Comparison of ENCODE assay signal across 21 cellular contexts in the genomic region with DNA sequence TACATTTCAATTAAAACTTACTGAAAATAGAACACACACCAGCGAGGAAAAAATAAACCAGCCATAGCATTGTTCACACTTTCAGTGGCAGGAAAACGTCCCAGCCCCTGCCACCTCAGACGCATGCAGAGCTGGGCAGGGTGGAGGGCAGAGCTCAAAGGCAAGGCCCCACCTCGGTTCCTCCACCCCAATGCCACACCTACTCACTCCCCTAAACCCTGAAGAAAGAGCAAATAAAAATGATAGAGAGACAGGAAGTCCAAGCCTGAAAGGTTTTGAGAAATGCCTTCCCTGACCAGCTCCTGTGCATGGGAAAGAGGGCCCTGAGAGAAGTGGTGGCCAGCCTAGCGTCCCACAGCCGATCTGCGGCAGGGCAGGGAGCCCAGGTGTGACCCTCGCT. TPM values are rescaled to one million over a fixed set of nuclear protein-coding genes. Genes with fewer than 3 reads are reported as not detected.
A peak's percentile ranks its signal among the peaks of the same experiment; 100 is the strongest.
DNase-seq lines count a peak whose midpoint lies in the region; ATAC-seq, FAIRE-seq and TF ChIP-seq lines count a peak whose summit lies in the region.
"Had no signal": no experiment of that assay in that cellular context is flagged by ENCODE, and none has a peak within 500 bp of the region (broad histone marks: within the 10 kb centered on the region; RNA-seq: fewer than 3 reads in every experiment).

No MANE protein-coding gene starts in this region.

- no peak overlapping the region for H2BK5ac ChIP-seq in H1 (ENCODE audit: low read depth, low read length)
- H2BK5ac ChIP-seq in neuronal stem cell (ENCODE audit: low read length): no peak overlapping the region

- H3K9ac ChIP-seq in mammary epithelial cell (ENCODE audit: insufficient read depth, low read length): no peak overlapping the region
- H3K9ac ChIP-seq in H1 (replicated peaks in 1 of 4; ENCODE audit: extremely low read depth in 1 of 4, low read depth in 3 of 4, low read length in 3 of 4): no peak overlapping the region
- H3K9ac ChIP-seq in neuronal stem cell (ENCODE audit: low read depth, low read length, poor library complexity): no peak overlapping the region

- BruUV-seq in mammary epithelial cell (replicated peaks; lab: Mats Ljungman, UMichigan): no TSS peak

- H3K27me3 ChIP-seq in mammary epithelial cell (ENCODE audit: insufficient read depth, low read length) (no peaks in the 10 kb centered on the region), breast epithelium (peaks cover 0 to 14% of the 10 kb centered on the region in 2 donors), H1 (replicated peaks in 1 of 4; ENCODE audit: control insufficient read depth in 3 of 4, extremely low read depth in 1 of 4, insufficient read depth in 3 of 4, low read length in 3 of 4) (peaks cover 0 to 5% (median under 1%) of the 10 kb centered on the region in 4 experiments; a peak in 2 of 7 replicates), neuronal stem cell (ENCODE audit: control insufficient read depth in 3 of 3, insufficient read depth in 3 of 3, low read depth in 1 of 3, low read length in 3 of 3) (peaks cover 0 to 16% (median 10%) of the 10 kb centered on the region in 3 experiments)

- H3K14ac ChIP-seq in H1 (ENCODE audit: insufficient read length) (no peak overlapping the region), neuronal stem cell (ENCODE audit: low read length) (no peak overlapping the region)

- no peak overlapping the region for H3K56ac ChIP-seq in H1 (replicated peaks; ENCODE audit: insufficient read length, low read depth, low read length)

- in situ Hi-C loops in mammary epithelial cell (cut with MboI; ENCODE audit: low sequenced_read_pairs in 2 of 2): loop anchor here in 1 of 2 donors (10.0 to 25.0 kb wide), 2 partner anchors 234 to 312 kb away; no protein-coding TSS in a partner anchor

- H3K79me1 ChIP-seq in H1 (ENCODE audit: low read depth, low read length): no peaks in the 10 kb centered on the region
- H3K79me1 ChIP-seq in neuronal stem cell (ENCODE audit: low read depth, low read length): no peaks in the 10 kb centered on the region

- H2BK120ac ChIP-seq in H1 (replicated peaks; ENCODE audit: low read depth, low read length): no peak overlapping the region
- H2BK120ac ChIP-seq in neuronal stem cell (ENCODE audit: low read depth, low read length): no peak overlapping the region

- ATAC-seq in left lobe of liver (no peak), GM18873 (IDR thresholded peaks at IDR 0.05; ENCODE audit: low FRiP score, unreplicated experiment) (no peak), HG03025 (IDR thresholded peaks at IDR 0.05; ENCODE audit: low FRiP score, unreplicated experiment) (no peak)

- WGBS in mammary epithelial cell (ENCODE audit: low coverage, missing lambda C conversion rate): 76% methylated on average over 8 of the region's 8 CpGs
- WGBS in H1 (ENCODE audit: extremely low coverage in 1 of 2, insufficient coverage in 1 of 2, insufficient read length in 1 of 2, insufficient replicate concordance in 2 of 2, low coverage in 1 of 2, low lambda C conversion rate in 2 of 2, missing lambda C conversion rate in 1 of 2), 2 experiments: 88% methylated on average over 8 of the region's 8 CpGs; no CpG with 5 or more reads in 1 of the 2 experiments
- WGBS in neuronal stem cell (ENCODE audit: extremely low coverage in 2 of 2, insufficient read length in 2 of 2, insufficient replicate concordance in 1 of 2), 2 donors: no CpG with 5 or more reads among the region's 8 CpGs

- no peak for FAIRE-seq in H1 (lab: Jason Lieb, UNC)
- FAIRE-seq: H54, HTR-8/SVneo had no signal

- no peak overlapping the region for H2BK20ac ChIP-seq in H1 (ENCODE audit: low read length)

- TF ChIP-seq EP300 in H1 (IDR thresholded peaks at IDR 0.05; ENCODE audit: borderline replicate concordance in 1 of 2, low read depth in 2 of 2, low read length in 2 of 2): no peak

- H3K18ac ChIP-seq in H1 (ENCODE audit: extremely low read depth, low read length) (no peak overlapping the region), neuronal stem cell (ENCODE audit: low read length) (no peak overlapping the region)

- H3K36me3 ChIP-seq in mammary epithelial cell (ENCODE audit: insufficient read depth, low read length): no peaks in the 10 kb centered on the region
- H3K36me3 ChIP-seq in breast epithelium: no peaks in the 10 kb centered on the region
- H3K36me3 ChIP-seq in H1 (ENCODE audit: control insufficient read depth in 2 of 4, insufficient read depth in 4 of 4, low read length in 3 of 4): no peaks in the 10 kb centered on the region
- H3K36me3 ChIP-seq in neuronal stem cell (replicated peaks in 1 of 2; ENCODE audit: control insufficient read depth in 2 of 2, insufficient read depth in 2 of 2, low read length in 2 of 2): no peaks in the 10 kb centered on the region

- no peak for DNase-seq in mammary epithelial cell
- DNase-seq in breast epithelium (ENCODE audit: low spot score in 2 of 2): no peak
- DNase-seq in H1 (ENCODE audit: low read depth in 1 of 2, low spot score in 2 of 2): no peak
- DNase-seq in neuronal stem cell (ENCODE audit: low spot score): no peak
- no peak for DNase-seq in left lobe of liver (ENCODE audit: low spot score)
- DNase-seq in central memory CD4-positive, alpha-beta T cell: no peak
- DNase-seq: DMS79, NCI-H1092 treated with DMSO at 0.1 percent for 48 hours, NCI-H2081, NCI-H2171 treated with DMSO at 0.1 percent for 48 hours, NCI-H446, NCI-H69, Right ventricle myocardium superior had no signal

- dilution Hi-C loops in mammary epithelial cell (cut with HindIII; ENCODE audit: low sequenced_read_pairs): loop anchor here (5.0 kb wide), 1 partner anchor 38 kb away; no protein-coding TSS in a partner anchor

- intact Hi-C loops in mammary epithelial cell (cut with micrococcal nuclease): loop anchor here (5.0 kb wide), 1 partner anchor 508 kb away; no protein-coding TSS in a partner anchor
- intact Hi-C loops in breast epithelium (cut with DNase I; ENCODE audit: low total_unique reads): no loop called here

- H2AK5ac ChIP-seq in H1 (ENCODE audit: low read depth, low read length) (no peak overlapping the region), neuronal stem cell (ENCODE audit: low read depth, low read length) (no peak overlapping the region)

- H2BK12ac ChIP-seq in H1 (ENCODE audit: low read depth, low read length) (no peak overlapping the region), neuronal stem cell (ENCODE audit: low read length) (no peak overlapping the region)

- no peak overlapping the region for H4K91ac ChIP-seq in H1 (replicated peaks; ENCODE audit: insufficient read length, low read length)
- no peak overlapping the region for H4K91ac ChIP-seq in neuronal stem cell (ENCODE audit: low read depth, low read length, poor library complexity)

- CTCF ChIA-PET in mammary epithelial cell (lab: Charles Lee; ENCODE audit: low non-redundant PET) (no interaction called here), H1 (lab: Charles Lee; ENCODE audit: partially characterized antibody) (interaction anchor here (0.6 to 12.7 kb wide), 12 partner anchors 9 to 132 kb away, joined by 3 to 201 read pairs (median 14); partner anchors contain the start of genes CAPN5, MYO7A and OMP)

- no peak overlapping the region for H3K4me3 ChIP-seq in mammary epithelial cell (replicated peaks in 1 of 3; ENCODE audit: insufficient read depth in 1 of 3, low read depth in 2 of 3, low read length in 3 of 3)
- no peak overlapping the region for H3K4me3 ChIP-seq in breast epithelium
- H3K4me3 ChIP-seq in H1 (ENCODE audit: extremely low read depth in 1 of 4, insufficient read depth in 2 of 4, low read depth in 3 of 4, low read length in 4 of 4): no peak overlapping the region
- H3K4me3 ChIP-seq in neuronal stem cell (ENCODE audit: low read length in 2 of 2): no peak overlapping the region

- TF ChIP-seq POLR2A in breast epithelium (IDR thresholded peaks at IDR 0.05): no peak
- no peak for TF ChIP-seq POLR2A in H1 (IDR thresholded peaks at IDR 0.05; ENCODE audit: control extremely low read depth in 1 of 2, low read depth in 2 of 2, low read length in 2 of 2)

- H2BK15ac ChIP-seq in H1 (ENCODE audit: low read length) (no peak overlapping the region), neuronal stem cell (ENCODE audit: low read length) (no peak overlapping the region)

- H3K23me2 ChIP-seq in H1 (ENCODE audit: low read depth, low read length): no peaks in the 10 kb centered on the region

- H3K4ac ChIP-seq in H1 (replicated peaks; ENCODE audit: insufficient read length, low read depth, low read length) (no peak overlapping the region), neuronal stem cell (ENCODE audit: low read length) (no peak overlapping the region)

- no peak overlapping the region; the same call in 1 of the 2 replicates for H4K8ac ChIP-seq in H1 (ENCODE audit: extremely low read depth, insufficient read depth, low read length)
- no peak overlapping the region for H4K8ac ChIP-seq in neuronal stem cell (ENCODE audit: low read depth, low read length)

- no peaks in the 10 kb centered on the region for H3K9me3 ChIP-seq in mammary epithelial cell (replicated peaks; ENCODE audit: insufficient read depth, low read length)
- no peaks in the 10 kb centered on the region for H3K9me3 ChIP-seq in breast epithelium
- peaks cover 0 to 3% of the 10 kb centered on the region in 2 experiments; a peak in 1 of 4 replicates for H3K9me3 ChIP-seq in H1 (ENCODE audit: insufficient read depth in 2 of 2, low read depth in 1 of 2, low read length in 1 of 2)
- H3K9me3 ChIP-seq in neuronal stem cell (replicated peaks in 1 of 2; ENCODE audit: control insufficient read depth in 2 of 2, insufficient read depth in 1 of 2, low read depth in 1 of 2, low read length in 2 of 2): no peaks in the 10 kb centered on the region

- TF ChIP-seq CTCF in mammary epithelial cell (conservative IDR thresholded peaks at IDR 0.05 in 1 of 2, IDR thresholded peaks at IDR 0.05 in 1 of 2; ENCODE audit: extremely low read depth in 1 of 2, insufficient read depth in 1 of 2, low read depth in 1 of 2, low read length in 2 of 2) (no peak), breast epithelium (IDR thresholded peaks at IDR 0.05) (no peak), H1 (IDR thresholded peaks at IDR 0.05; ENCODE audit: control extremely low read depth in 1 of 3, insufficient read depth in 1 of 3, low read depth in 1 of 3, low read length in 3 of 3) (no peak)

- H2AFZ ChIP-seq in mammary epithelial cell (ENCODE audit: low read depth, low read length): peak overlapping the region; percentile 43
- peak overlapping the region; percentile 49; the same call in 1 of the 2 replicates for H2AFZ ChIP-seq in H1 (ENCODE audit: low read length)
- peak overlapping the region; percentile 81 for H2AFZ ChIP-seq in neuronal stem cell (ENCODE audit: low read length)

- no peaks in the 10 kb centered on the region for H4K20me1 ChIP-seq in mammary epithelial cell (ENCODE audit: insufficient read depth, low read length)
- no peaks in the 10 kb centered on the region for H4K20me1 ChIP-seq in H1 (replicated peaks in 1 of 2; ENCODE audit: control insufficient read depth in 1 of 2, insufficient read depth in 2 of 2, low read length in 2 of 2)

- POLR2A ChIA-PET in H1 (lab: Charles Lee; ENCODE audit: partially characterized antibody): interaction anchor here (1.3 to 2.7 kb wide), 3 partner anchors 8 to 42 kb away, joined by 3 to 9 read pairs (median 3); partner anchors contain the start of gene CAPN5

- no peak for TF ChIP-seq RAD21 in H1 (IDR thresholded peaks at IDR 0.05 in 1 of 2, conservative IDR thresholded peaks at IDR 0.05 in 1 of 2; ENCODE audit: low read depth in 2 of 2, low read length in 2 of 2)

- H3K4me1 ChIP-seq in mammary epithelial cell (ENCODE audit: insufficient read depth, low read length): peaks cover 12% of the 10 kb centered on the region
- no peaks in the 10 kb centered on the region for H3K4me1 ChIP-seq in breast epithelium
- H3K4me1 ChIP-seq in H1 (replicated peaks in 1 of 4; ENCODE audit: control insufficient read depth in 3 of 4, insufficient read depth in 4 of 4, low read length in 3 of 4): peaks cover 0 to 2% (median 0%) of the 10 kb centered on the region in 4 experiments; a peak in 3 of 7 replicates
- peaks cover 1 to 15% of the 10 kb centered on the region in 2 donors for H3K4me1 ChIP-seq in neuronal stem cell (ENCODE audit: control insufficient read depth in 2 of 2, insufficient read depth in 1 of 2, low read depth in 1 of 2, low read length in 2 of 2)

- H4K5ac ChIP-seq in H1 (ENCODE audit: insufficient read length, low read depth, low read length): no peak overlapping the region

- H3K79me2 ChIP-seq in mammary epithelial cell (ENCODE audit: insufficient read depth, low read length) (no peaks in the 10 kb centered on the region), H1 (ENCODE audit: control insufficient read depth in 1 of 2, insufficient read depth in 2 of 2, low read length in 2 of 2) (no peaks in the 10 kb centered on the region)

- H3K27ac ChIP-seq in mammary epithelial cell (ENCODE audit: insufficient read depth, low read depth, low read length): no peak overlapping the region
- H3K27ac ChIP-seq in breast epithelium: no peak overlapping the region
- H3K27ac ChIP-seq in H1 (ENCODE audit: low read depth, low read length): no peak overlapping the region
- H3K27ac ChIP-seq in neuronal stem cell (replicated peaks; ENCODE audit: low read length): no peak overlapping the region
- H3K27ac ChIP-seq: 22Rv1, HL-60 had no signal

- no peak overlapping the region for H3K4me2 ChIP-seq in mammary epithelial cell (ENCODE audit: insufficient read depth, low read depth, low read length)
- H3K4me2 ChIP-seq in H1 (ENCODE audit: insufficient read depth in 1 of 2, low read depth in 2 of 2, low read length in 2 of 2): no peak overlapping the region
- H3K4me2 ChIP-seq in neuronal stem cell (ENCODE audit: insufficient read depth, low read length, poor library complexity, severe bottlenecking): no peak overlapping the region

- H3K23ac ChIP-seq in H1 (ENCODE audit: insufficient read length): no peak overlapping the region
- no peak overlapping the region for H3K23ac ChIP-seq in neuronal stem cell (ENCODE audit: low read depth, low read length, poor library complexity)

RNA-seq across cellular contexts. Expression of gene B3GNT6, which starts 14.9 kb away (rescaled TPM):
- not detected for total RNA-seq in mammary epithelial cell
- not detected for polyA plus RNA-seq in mammary epithelial cell
- polyA minus RNA-seq in mammary epithelial cell: not detected
- total RNA-seq in breast epithelium: under 1 TPM in 1 of 3 donors, not detected in 2; 0.33 TPM
- not detected in 2 replicates for total RNA-seq in H1 (2021; fragmentation: NEBNext Ultra II Directional; extraction: Animal tissue kit (Norgen Biotek cat#: 25700))
- 0.02 TPM in 1 of 2 replicates, not detected in the other for polyA plus RNA-seq in H1 (2011; rRNA removed)
- not detected for polyA plus RNA-seq in H1 (2011; cell fraction: cytosol; rRNA removed)
- not detected for polyA plus RNA-seq in H1 (2011; cell fraction: nucleus; rRNA removed)
- polyA plus RNA-seq in H1 (2012, experiment 1 of 2): not detected in 4 replicates
- not detected for polyA plus RNA-seq in H1 (2012, experiment 2 of 2)
- not detected for polyA plus RNA-seq in H1 (2013, experiment 1 of 2)
- polyA plus RNA-seq in H1 (2013, experiment 2 of 2): not detected
- polyA minus RNA-seq in H1 (2011; rRNA and poly(A)+ RNA removed): 0.06 TPM in 1 of 2 replicates, not detected in the other
- polyA minus RNA-seq in H1 (2011; cell fraction: cytosol; rRNA and poly(A)+ RNA removed): not detected
- not detected for polyA minus RNA-seq in H1 (2011; cell fraction: nucleus; rRNA and poly(A)+ RNA removed)
- not detected for polyA plus RNA-seq in neuronal stem cell (2013, experiment 1 of 2)
- polyA plus RNA-seq in neuronal stem cell (2013, experiment 2 of 2): not detected
- total RNA-seq in left lobe of liver: not detected
- total RNA-seq: LHCN-M2, Right ventricle myocardium superior had no signal
- polyA plus RNA-seq: CD14-positive monocyte had no signal

RNA-seq across cellular contexts. Expression of gene CAPN5, which starts 17.7 kb away (rescaled TPM):
- total RNA-seq in mammary epithelial cell: 1 to 10 TPM; 3.0 to 4.3 TPM
- 1.5 TPM for polyA plus RNA-seq in mammary epithelial cell
- 1.7 TPM for polyA minus RNA-seq in mammary epithelial cell
- 1 to 10 TPM; 2.8 to 6.1 (median 3.6) TPM for total RNA-seq in breast epithelium
- total RNA-seq in H1 (2021; fragmentation: NEBNext Ultra II Directional; extraction: Animal tissue kit (Norgen Biotek cat#: 25700)): 22.4 and 22.6 TPM in 2 replicates
- polyA plus RNA-seq in H1 (2011; rRNA removed): 21.5 and 26.9 TPM in 2 replicates
- 15.4 TPM for polyA plus RNA-seq in H1 (2011; cell fraction: cytosol; rRNA removed)
- 32.7 TPM for polyA plus RNA-seq in H1 (2011; cell fraction: nucleus; rRNA removed)
- 10.3 to 18.4 TPM (median 16.8 TPM) in 4 replicates for polyA plus RNA-seq in H1 (2012, experiment 1 of 2)
- polyA plus RNA-seq in H1 (2012, experiment 2 of 2): 14.6 TPM
- 16.3 TPM for polyA plus RNA-seq in H1 (2013, experiment 1 of 2)
- polyA plus RNA-seq in H1 (2013, experiment 2 of 2): 16.6 TPM
- 15.2 and 16.7 TPM in 2 replicates for polyA minus RNA-seq in H1 (2011; rRNA and poly(A)+ RNA removed)
- polyA minus RNA-seq in H1 (2011; cell fraction: cytosol; rRNA and poly(A)+ RNA removed): 10.2 TPM
- 11.1 TPM for polyA minus RNA-seq in H1 (2011; cell fraction: nucleus; rRNA and poly(A)+ RNA removed)
- 7.6 TPM for polyA plus RNA-seq in neuronal stem cell (2013, experiment 1 of 2)
- 8.0 TPM for polyA plus RNA-seq in neuronal stem cell (2013, experiment 2 of 2)
- 78.1 TPM for total RNA-seq in left lobe of liver

RNA-seq across cellular contexts. Expression of gene OMP, which starts 53.6 kb away (rescaled TPM):
- not detected for total RNA-seq in mammary epithelial cell
- not detected for polyA plus RNA-seq in mammary epithelial cell
- polyA minus RNA-seq in mammary epithelial cell: not detected
- total RNA-seq in breast epithelium: not detected
- total RNA-seq in H1 (2021; fragmentation: NEBNext Ultra II Directional; extraction: Animal tissue kit (Norgen Biotek cat#: 25700)): 0.75 TPM in 1 of 2 replicates, not detected in the other
- polyA plus RNA-seq in H1 (2011; rRNA removed): not detected in 2 replicates
- not detected for polyA plus RNA-seq in H1 (2011; cell fraction: cytosol; rRNA removed)
- polyA plus RNA-seq in H1 (2011; cell fraction: nucleus; rRNA removed): 1.3 TPM
- not detected in 4 replicates for polyA plus RNA-seq in H1 (2012, experiment 1 of 2)
- not detected for polyA plus RNA-seq in H1 (2012, experiment 2 of 2)
- not detected for polyA plus RNA-seq in H1 (2013, experiment 1 of 2)
- not detected for polyA plus RNA-seq in H1 (2013, experiment 2 of 2)
- polyA minus RNA-seq in H1 (2011; rRNA and poly(A)+ RNA removed): 1.0 TPM in 1 of 2 replicates, not detected in the other
- polyA minus RNA-seq in H1 (2011; cell fraction: cytosol; rRNA and poly(A)+ RNA removed): not detected
- polyA minus RNA-seq in H1 (2011; cell fraction: nucleus; rRNA and poly(A)+ RNA removed): 2.4 TPM
- polyA plus RNA-seq in neuronal stem cell (2013, experiment 1 of 2): not detected
- not detected for polyA plus RNA-seq in neuronal stem cell (2013, experiment 2 of 2)
- total RNA-seq in left lobe of liver: 3.4 TPM
- total RNA-seq: Right ventricle myocardium superior had no signal
- polyA plus RNA-seq: CD14-positive monocyte had no signal
